In the genomic region with DNA sequence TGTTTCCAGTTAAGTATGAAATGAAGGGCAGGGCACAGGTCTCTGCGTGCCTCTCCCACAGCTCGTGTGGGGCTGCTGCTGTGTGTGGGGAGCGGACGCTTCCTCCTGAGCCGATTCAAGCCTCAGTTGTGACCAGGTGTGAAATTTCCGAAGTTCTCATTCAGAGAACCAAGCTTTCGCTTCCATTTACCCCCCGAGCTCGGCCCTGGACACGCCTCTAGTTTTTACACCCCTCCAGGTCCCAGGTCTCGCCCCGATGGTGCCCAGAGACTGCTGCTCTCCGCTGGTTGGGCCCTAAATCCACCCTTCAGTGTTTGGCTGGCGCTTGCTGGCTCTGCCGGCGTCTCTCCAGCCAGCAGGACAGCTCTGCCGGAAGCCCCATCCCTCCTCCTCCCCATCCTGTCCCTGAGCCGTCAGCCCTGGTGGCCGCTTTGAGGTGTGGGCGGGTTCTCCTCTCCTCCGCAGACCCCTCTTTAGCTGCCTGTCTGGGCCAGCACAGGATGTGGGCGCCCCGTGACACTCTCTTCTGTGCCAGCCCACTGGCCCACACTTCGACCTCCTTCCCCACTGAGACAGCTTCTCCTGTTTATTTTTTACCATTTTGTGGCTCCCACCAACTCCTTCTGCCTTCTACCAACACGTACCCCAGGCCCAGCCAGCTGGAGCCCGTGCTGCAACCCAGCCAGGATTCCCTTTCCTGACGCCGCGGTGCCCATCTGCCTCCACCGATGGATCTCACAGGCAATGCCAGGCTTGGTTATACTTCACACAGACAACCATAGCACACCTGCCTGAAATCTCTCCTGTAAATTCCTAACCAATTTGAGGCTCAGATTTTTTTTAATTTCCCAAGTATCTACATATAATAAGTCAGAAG, we compare ENCODE assay signal across 1 cellular context.
TF ChIP-seq lines count a peak whose summit lies in the region.

No MANE protein-coding gene starts in this region.

TF ChIP-seq in HepG2, 621 proteins besides CTCF, POLR2A, EP300 and RAD21 (continued from another document):
- TF ChIP-seq BCLAF1 (IDR thresholded peaks at IDR 0.05) (no peak), ATF2 (CRISPR knock-in tag; IDR thresholded peaks at IDR 0.05) (no peak), MLLT10 (CRISPR knock-in tag; IDR thresholded peaks at IDR 0.05) (no peak), HOXA9 (CRISPR knock-in tag; IDR thresholded peaks at IDR 0.05; ENCODE audit: borderline replicate concordance) (no peak), SP5 (CRISPR knock-in tag; IDR thresholded peaks at IDR 0.05; ENCODE audit: borderline replicate concordance, low read depth) (no peak), ZNF326 (CRISPR knock-in tag; IDR thresholded peaks at IDR 0.05; ENCODE audit: borderline replicate concordance) (no peak), IKZF4 (CRISPR knock-in tag; IDR thresholded peaks at IDR 0.05; ENCODE audit: borderline replicate concordance, low read depth, not compliant biosample characterization) (no peak), ZNF263 (CRISPR knock-in tag; IDR thresholded peaks at IDR 0.05) (peak; percentile 34; the same call in 1 of the 2 replicates), NFIC (IDR thresholded peaks at IDR 0.05; ENCODE audit: low read length) (no peak), HES4 (CRISPR knock-in tag; IDR thresholded peaks at IDR 0.05; ENCODE audit: borderline replicate concordance) (0 out of 2 replicates have a peak, but pooled peaks have one; percentile 46), ZSCAN31 (CRISPR knock-in tag; IDR thresholded peaks at IDR 0.05; ENCODE audit: low read depth) (no peak), ZNF556 (CRISPR knock-in tag; IDR thresholded peaks at IDR 0.05; ENCODE audit: borderline replicate concordance) (no peak), ELK4 (CRISPR knock-in tag; IDR thresholded peaks at IDR 0.05; ENCODE audit: borderline replicate concordance) (no peak), SATB2 (CRISPR knock-in tag; IDR thresholded peaks at IDR 0.05) (no peak), ZNF747 (CRISPR knock-in tag; IDR thresholded peaks at IDR 0.05; ENCODE audit: borderline replicate concordance) (no peak), PHF8 (CRISPR knock-in tag; IDR thresholded peaks at IDR 0.05) (0 out of 2 replicates have a peak, but pooled peaks have one; percentile 20), ZNF143 (CRISPR knock-in tag; IDR thresholded peaks at IDR 0.05) (no peak)
- TF ChIP-seq, protein P1, sequence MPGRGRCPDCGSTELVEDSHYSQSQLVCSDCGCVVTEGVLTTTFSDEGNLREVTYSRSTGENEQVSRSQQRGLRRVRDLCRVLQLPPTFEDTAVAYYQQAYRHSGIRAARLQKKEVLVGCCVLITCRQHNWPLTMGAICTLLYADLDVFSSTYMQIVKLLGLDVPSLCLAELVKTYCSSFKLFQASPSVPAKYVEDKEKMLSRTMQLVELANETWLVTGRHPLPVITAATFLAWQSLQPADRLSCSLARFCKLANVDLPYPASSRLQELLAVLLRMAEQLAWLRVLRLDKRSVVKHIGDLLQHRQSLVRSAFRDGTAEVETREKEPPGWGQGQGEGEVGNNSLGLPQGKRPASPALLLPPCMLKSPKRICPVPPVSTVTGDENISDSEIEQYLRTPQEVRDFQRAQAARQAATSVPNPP (CRISPR knock-in tag; IDR thresholded peaks at IDR 0.05), result no peak
- TF ChIP-seq, protein P2, sequence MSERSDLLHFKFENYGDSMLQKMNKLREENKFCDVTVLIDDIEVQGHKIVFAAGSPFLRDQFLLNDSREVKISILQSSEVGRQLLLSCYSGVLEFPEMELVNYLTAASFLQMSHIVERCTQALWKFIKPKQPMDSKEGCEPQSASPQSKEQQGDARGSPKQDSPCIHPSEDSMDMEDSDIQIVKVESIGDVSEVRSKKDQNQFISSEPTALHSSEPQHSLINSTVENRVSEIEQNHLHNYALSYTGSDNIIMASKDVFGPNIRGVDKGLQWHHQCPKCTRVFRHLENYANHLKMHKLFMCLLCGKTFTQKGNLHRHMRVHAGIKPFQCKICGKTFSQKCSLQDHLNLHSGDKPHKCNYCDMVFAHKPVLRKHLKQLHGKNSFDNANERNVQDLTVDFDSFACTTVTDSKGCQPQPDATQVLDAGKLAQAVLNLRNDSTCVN (CRISPR knock-in tag; IDR thresholded peaks at IDR 0.05; ENCODE audit: borderline replicate concordance), result no peak
